ENCODE assay signal across 1 cellular context in genomic region chr17:14209215-14209614, GRCh38.
A peak's percentile ranks its signal among the peaks of the same experiment; 100 is the strongest.
TF ChIP-seq lines count a peak whose summit lies in the region.

No MANE protein-coding gene starts in this region.

TF ChIP-seq in K562, 482 proteins besides CTCF, POLR2A, EP300 and RAD21 (continued from another document and continues in another):
- 0 out of 2 replicates have a peak, but pooled peaks have one; percentile 30 for TF ChIP-seq ZNF592 (IDR thresholded peaks at IDR 0.05)
- TF ChIP-seq BHLHE40 (IDR thresholded peaks at IDR 0.05; ENCODE audit: low read length) = peak; percentile 28; the same call in 1 of the 2 replicates
- no peak for TF ChIP-seq HMG20A (CRISPR knock-in tag; conservative IDR thresholded peaks at IDR 0.05)
- TF ChIP-seq ILF3 (IDR thresholded peaks at IDR 0.05; ENCODE audit: borderline replicate concordance) = no peak
- TF ChIP-seq SOX6 (IDR thresholded peaks at IDR 0.05) = peak; percentile 85
- no peak for TF ChIP-seq FOXJ3 (CRISPR knock-in tag; IDR thresholded peaks at IDR 0.05)
- TF ChIP-seq TRIM28 (IDR thresholded peaks at IDR 0.05) = no peak
- peak; percentile 37; the same call in 1 of the 2 replicates for TF ChIP-seq CREM (IDR thresholded peaks at IDR 0.05; ENCODE audit: low read depth)
- TF ChIP-seq CBFA2T2 (conservative IDR thresholded peaks at IDR 0.05) = peak; percentile 73
- 0 out of 2 replicates have a peak, but pooled peaks have one; percentile 13 for TF ChIP-seq DMBX1 (CRISPR knock-in tag; IDR thresholded peaks at IDR 0.05; ENCODE audit: borderline replicate concordance)
- TF ChIP-seq HDAC2 (IDR thresholded peaks at IDR 0.05) = peak; percentile 61; the same call in 1 of the 2 replicates
- peak; percentile 56; the same call in 1 of the 2 replicates for TF ChIP-seq MAFK (IDR thresholded peaks at IDR 0.05; ENCODE audit: low read length)
- no peak for TF ChIP-seq ZFP1 (CRISPR knock-in tag; IDR thresholded peaks at IDR 0.05)
- no peak for TF ChIP-seq NR2C2 (CRISPR knock-in tag; IDR thresholded peaks at IDR 0.05)
- TF ChIP-seq NR2C2 (tag; IDR thresholded peaks at IDR 0.05) = peak; percentile 54; the same call in 1 of the 2 replicates
- TF ChIP-seq IRF2 (CRISPR knock-in tag; IDR thresholded peaks at IDR 0.05) = no peak
- TF ChIP-seq CEBPG (CRISPR knock-in tag; IDR thresholded peaks at IDR 0.05) = peak; percentile 93
- peak; percentile 91 to 97 for TF ChIP-seq CEBPG (tag; conservative IDR thresholded peaks at IDR 0.05 in 1 of 2, IDR thresholded peaks at IDR 0.05 in 1 of 2)
- peak; percentile 53; the same call in 1 of the 2 replicates for TF ChIP-seq SMAD4 (CRISPR knock-in tag; conservative IDR thresholded peaks at IDR 0.05)
- TF ChIP-seq CTBP1 (IDR thresholded peaks at IDR 0.05; ENCODE audit: borderline replicate concordance) = peak; percentile 78; the same call in 1 of the 2 replicates
- TF ChIP-seq TBL1XR1 (IDR thresholded peaks at IDR 0.05; ENCODE audit: low read length in 2 of 2) = 0 out of 4 replicates have a peak, but pooled peaks of 1 of the 2 experiments have one; percentile 14
- no peak for TF ChIP-seq MYBL2 (IDR thresholded peaks at IDR 0.05; ENCODE audit: low read depth)
- no peak for TF ChIP-seq MYBL2 (CRISPR knock-in tag; IDR thresholded peaks at IDR 0.05; ENCODE audit: borderline replicate concordance)
- TF ChIP-seq LEF1 (IDR thresholded peaks at IDR 0.05) = peak; percentile 37; the same call in 1 of the 2 replicates
- peak; percentile 76 for TF ChIP-seq MAFG (tag; conservative IDR thresholded peaks at IDR 0.05)
- TF ChIP-seq ARID1B (IDR thresholded peaks at IDR 0.05) = peak; percentile 83
- peak; percentile 56; the same call in 1 of the 2 replicates for TF ChIP-seq ZNF316 (IDR thresholded peaks at IDR 0.05)
- TF ChIP-seq C11orf30 (IDR thresholded peaks at IDR 0.05; ENCODE audit: low read depth) = peak; percentile 84
- TF ChIP-seq ZEB2 (IDR thresholded peaks at IDR 0.05) = 0 out of 2 replicates have a peak, but pooled peaks have one; percentile 50
- TF ChIP-seq MAZ (CRISPR knock-in tag; conservative IDR thresholded peaks at IDR 0.05 in 1 of 2, IDR thresholded peaks at IDR 0.05 in 1 of 2) = no peak
- peak; percentile 24 for TF ChIP-seq MEIS2 (IDR thresholded peaks at IDR 0.05; ENCODE audit: partially characterized antibody)
- peak; percentile 87 for TF ChIP-seq TCF3 (CRISPR knock-in tag; IDR thresholded peaks at IDR 0.05)
- TF ChIP-seq ATF4 (CRISPR knock-in tag; IDR thresholded peaks at IDR 0.05) = peak; percentile 81
- peak; percentile 87 for TF ChIP-seq CEBPB (tag; IDR thresholded peaks at IDR 0.05)
- TF ChIP-seq SFPQ (IDR thresholded peaks at IDR 0.05; ENCODE audit: low read depth, low read length) = no peak
- TF ChIP-seq DPF2 (IDR thresholded peaks at IDR 0.05) = peak; percentile 64; the same call in 1 of the 2 replicates
- peak; percentile 46; the same call in 1 of the 2 replicates for TF ChIP-seq POLR2AphosphoS5 (IDR thresholded peaks at IDR 0.05; ENCODE audit: control insufficient read depth, insufficient read depth, low read depth, low read length)
- TF ChIP-seq ZFP91 (CRISPR knock-in tag; IDR thresholded peaks at IDR 0.05) = no peak
- TF ChIP-seq TEAD4 (IDR thresholded peaks at IDR 0.05; ENCODE audit: low read length) = peak; percentile 87
- TF ChIP-seq TEAD4 (CRISPR knock-in tag; IDR thresholded peaks at IDR 0.05; ENCODE audit: borderline replicate concordance) = no peak
- peak; percentile 57; the same call in 1 of the 2 replicates for TF ChIP-seq ZNF766 (CRISPR knock-in tag; conservative IDR thresholded peaks at IDR 0.05)
- TF ChIP-seq MECOM (CRISPR knock-in tag; IDR thresholded peaks at IDR 0.05) = 0 out of 2 replicates have a peak, but pooled peaks have one; percentile 19
- peak; percentile 82 for TF ChIP-seq NFE2 (IDR thresholded peaks at IDR 0.05; ENCODE audit: low read depth)
- TF ChIP-seq L3MBTL2 (IDR thresholded peaks at IDR 0.05) = peak; percentile 45; the same call in 1 of the 2 replicates
- TF ChIP-seq IRF9 (tag; IDR thresholded peaks at IDR 0.05) = 0 out of 2 replicates have a peak, but pooled peaks have one; percentile 36
- TF ChIP-seq ARID3B (CRISPR knock-in tag; IDR thresholded peaks at IDR 0.05; ENCODE audit: borderline replicate concordance) = no peak
- TF ChIP-seq KLF16 (IDR thresholded peaks at IDR 0.05) = peak; percentile 54
- no peak for TF ChIP-seq ZNF699 (CRISPR knock-in tag; IDR thresholded peaks at IDR 0.05; ENCODE audit: insufficient replicate concordance)
- TF ChIP-seq JUND (IDR thresholded peaks at IDR 0.05; ENCODE audit: borderline replicate concordance, low read depth, low read length) = peak; percentile 89
- peak; percentile 86; the same call in 2 of the 3 replicates for TF ChIP-seq JUND (tag; IDR thresholded peaks at IDR 0.05; ENCODE audit: borderline replicate concordance, low read depth, low read length)
- TF ChIP-seq SNAPC5 (CRISPR knock-in tag; IDR thresholded peaks at IDR 0.05) = no peak
